8 cellular contexts compared by ENCODE assay signal in genomic region chr16:11742041-11742535, GRCh38. TPM values are rescaled to one million over a fixed set of nuclear protein-coding genes. Genes with fewer than 3 reads are reported as not detected.
DNase-seq lines count a peak whose midpoint lies in the region; ATAC-seq and TF ChIP-seq lines count a peak whose summit lies in the region.

No MANE protein-coding gene starts in this region.

- intact Hi-C loops in activated B cell treated with CpG ODN at 0.5 μM for 24 hours (cut with micrococcal nuclease), result loop anchor here (1.0 to 2.0 kb wide), 6 partner anchors 18 to 109 kb away; partner anchors contain the start of genes RSL1D1 and ZC3H7A

- no peaks in the 10 kb centered on the region for H3K27me3 Mint-ChIP-seq in activated B cell treated with CpG ODN at 0.5 μM for 24 hours

- ATAC-seq in GM19397 (IDR thresholded peaks at IDR 0.05; ENCODE audit: unreplicated experiment), result peak; percentile 29
- peak; percentile 20 for ATAC-seq in HG03469 (IDR thresholded peaks at IDR 0.05; ENCODE audit: unreplicated experiment)
- ATAC-seq in activated B cell treated with CpG ODN at 0.5 μM for 24 hours (ENCODE audit: low read depth), result peak; percentile 0

- H3K4me3 ChIP-seq in BLaER1 treated with 17β-estradiol and CSF1 and Interleukin-3, amounts not matched to agents 10 nM and 100 nM, result peak overlapping the region; percentile 85 to 98 (median 94)
- H3K4me3 ChIP-seq in ectodermal cell (ENCODE audit: insufficient read depth, low read depth, low read length) (peak overlapping the region; percentile 84), mucosa of rectum (ENCODE audit: low read length in 2 of 2) (peak overlapping the region; percentile 91 to 93), suprapubic skin (peak overlapping the region; percentile 95)

- H4K20me1 ChIP-seq in BLaER1 treated with 17β-estradiol and CSF1 and Interleukin-3, amounts not matched to agents 10 nM and 100 nM, result peaks cover 35 to 54% (median 46%) of the 10 kb centered on the region in 11 experiments

- H3K4me1 Mint-ChIP-seq in activated B cell treated with CpG ODN at 0.5 μM for 24 hours, result peaks cover 63% of the 10 kb centered on the region

- H3K9ac ChIP-seq in BLaER1 treated with 17β-estradiol and CSF1 and Interleukin-3, amounts not matched to agents 10 nM and 100 nM, result peak overlapping the region; percentile 84 to 98 (median 93)
- peak overlapping the region; percentile 99 for H3K9ac ChIP-seq in mucosa of rectum (ENCODE audit: low read depth in 1 of 2, low read length in 2 of 2)

- H3K4me1 ChIP-seq in BLaER1 treated with 17β-estradiol and CSF1 and Interleukin-3, amounts not matched to agents 10 nM and 100 nM, result peaks cover 47 to 62% (median 52%) of the 10 kb centered on the region in 10 experiments
- H3K4me1 ChIP-seq in ectodermal cell (ENCODE audit: control insufficient read depth, insufficient read depth, low read length), result peaks cover 5% of the 10 kb centered on the region
- H3K4me1 ChIP-seq in mucosa of rectum (ENCODE audit: control insufficient read depth in 2 of 2, insufficient read depth in 2 of 2, low read length in 2 of 2), result peaks cover 25 to 33% of the 10 kb centered on the region in 2 donors
- peaks cover 28% of the 10 kb centered on the region for H3K4me1 ChIP-seq in suprapubic skin

- CTCF ChIA-PET in activated B cell treated with CpG ODN at 0.5 μM for 24 hours (lab: Charles Lee), result interaction anchor here (0.6 to 3.7 kb wide), 7 partner anchors 24 to 777 kb away, joined by 3 to 32 read pairs (median 3); partner anchors contain the start of gene ZC3H7A

- H3K27ac Mint-ChIP-seq in activated B cell treated with CpG ODN at 0.5 μM for 24 hours, result peak overlapping the region; percentile 80

- peak overlapping the region; percentile 83 to 96 (median 92) for H3K4me2 ChIP-seq in BLaER1 treated with 17β-estradiol and CSF1 and Interleukin-3, amounts not matched to agents 10 nM and 100 nM

- H3K27me3 ChIP-seq in BLaER1 treated with 17β-estradiol and CSF1 and Interleukin-3, amounts not matched to agents 10 nM and 100 nM, result no peaks in the 10 kb centered on the region
- no peaks in the 10 kb centered on the region for H3K27me3 ChIP-seq in ectodermal cell (ENCODE audit: control insufficient read depth, insufficient read depth, low read length, poor library complexity, severe bottlenecking)
- no peaks in the 10 kb centered on the region for H3K27me3 ChIP-seq in mucosa of rectum (ENCODE audit: control insufficient read depth in 2 of 2, insufficient read depth in 2 of 2, low read length in 2 of 2)
- no peaks in the 10 kb centered on the region for H3K27me3 ChIP-seq in suprapubic skin

- no peak for TF ChIP-seq EP300 in suprapubic skin (IDR thresholded peaks at IDR 0.05)

- peak overlapping the region; percentile 85 to 97 (median 91) for H3K27ac ChIP-seq in BLaER1 treated with 17β-estradiol and CSF1 and Interleukin-3, amounts not matched to agents 10 nM and 100 nM
- H3K27ac ChIP-seq in ectodermal cell (ENCODE audit: insufficient read depth, low read depth, low read length, poor library complexity, severe bottlenecking) (peak overlapping the region; percentile 69), mucosa of rectum (ENCODE audit: low read depth in 2 of 2, low read length in 2 of 2) (peak overlapping the region; percentile 98), suprapubic skin (peak overlapping the region; percentile 97)

- whole genome bisulfite sequencing in ectodermal cell, 2 experiments, result 2% methylated on average over 40 of the region's 40 CpGs
- under 1% methylated on average over 19 of the region's 40 CpGs for WGBS in suprapubic skin

- peaks cover 6 to 24% (median 15%) of the 10 kb centered on the region in 11 experiments; a peak in 21 of 22 replicates for H3K36me3 ChIP-seq in BLaER1 treated with 17β-estradiol and CSF1 and Interleukin-3, amounts not matched to agents 10 nM and 100 nM
- H3K36me3 ChIP-seq in ectodermal cell (ENCODE audit: control insufficient read depth, insufficient read depth, low read length) (no peaks in the 10 kb centered on the region), mucosa of rectum (ENCODE audit: control insufficient read depth in 2 of 2, insufficient read depth in 2 of 2, low read length in 2 of 2) (peaks cover under 1 to 4% of the 10 kb centered on the region in 2 donors), suprapubic skin (peaks cover 1% of the 10 kb centered on the region)

- H3K36me3 Mint-ChIP-seq in activated B cell treated with CpG ODN at 0.5 μM for 24 hours (ENCODE audit: low read depth), result peaks cover 34% of the 10 kb centered on the region

- H3K9me3 Mint-ChIP-seq in activated B cell treated with CpG ODN at 0.5 μM for 24 hours, result no peaks in the 10 kb centered on the region

- TF ChIP-seq CTCF in activated B cell treated with CpG ODN at 0.5 μM for 24 hours (IDR thresholded peaks at IDR 0.05) (no peak), suprapubic skin (IDR thresholded peaks at IDR 0.05) (no peak)

- H3K4me3 Mint-ChIP-seq in activated B cell treated with CpG ODN at 0.5 μM for 24 hours, result peak overlapping the region; percentile 89

- POLR2A ChIA-PET in activated B cell treated with CpG ODN at 0.5 μM for 24 hours (lab: Charles Lee), result interaction anchor here (0.5 to 6.1 kb wide), 29 partner anchors 8 to 784 kb away, joined by 3 to 151 read pairs (median 7); partner anchors contain the start of genes GSPT1, LITAF, RSL1D1 and ZC3H7A

- DNase-seq in activated B cell treated with CpG ODN at 0.5 μM for 24 hours (no peak), suprapubic skin (ENCODE audit: low spot score in 2 of 2) (peak; percentile 77 to 84), T1000 (lab: John Stamatoyannopoulos, UW) (no peak)

- no peak for TF ChIP-seq POLR2A in suprapubic skin (IDR thresholded peaks at IDR 0.05)

- no peaks in the 10 kb centered on the region for H3K9me3 ChIP-seq in BLaER1 treated with 17β-estradiol and CSF1 and Interleukin-3, amounts not matched to agents 10 nM and 100 nM (replicated peaks in 1 of 11)
- no peaks in the 10 kb centered on the region for H3K9me3 ChIP-seq in ectodermal cell (ENCODE audit: control insufficient read depth, low read length)
- H3K9me3 ChIP-seq in mucosa of rectum (ENCODE audit: control insufficient read depth in 2 of 2, low read length in 2 of 2), result no peaks in the 10 kb centered on the region
- no peaks in the 10 kb centered on the region for H3K9me3 ChIP-seq in suprapubic skin

RNA-seq across cellular contexts. Expression of gene TXNDC11, which starts 0.6 kb away (rescaled TPM):
- total RNA-seq in activated B cell treated with CpG ODN at 0.5 μM for 24 hours (54.3 and 63.2 TPM in 2 replicates), suprapubic skin (10 to 100 TPM; 31.0 to 42.2 (median 35.1) TPM)
- 9.5 TPM for polyA plus RNA-seq in ectodermal cell (2013, experiment 1 of 4)
- 14.6 TPM for polyA plus RNA-seq in ectodermal cell (2013, experiment 2 of 4)
- 9.3 TPM for polyA plus RNA-seq in ectodermal cell (2013, experiment 3 of 4)
- 12.4 TPM for polyA plus RNA-seq in ectodermal cell (2013, experiment 4 of 4)

RNA-seq across cellular contexts. Expression of gene ZC3H7A, which starts 55.0 kb away (rescaled TPM):
- 143 and 163 TPM in 2 replicates for total RNA-seq in activated B cell treated with CpG ODN at 0.5 μM for 24 hours
- 60.3 TPM for polyA plus RNA-seq in ectodermal cell (2013, experiment 1 of 4)
- polyA plus RNA-seq in ectodermal cell (2013, experiment 2 of 4), result 62.9 TPM
- 48.6 TPM for polyA plus RNA-seq in ectodermal cell (2013, experiment 3 of 4)
- 50.4 TPM for polyA plus RNA-seq in ectodermal cell (2013, experiment 4 of 4)
- 10 to 100 TPM; 32.7 to 65.8 (median 41.9) TPM for total RNA-seq in suprapubic skin

Comparison
In these comparisons a context has a peak if more than half of its experiments do, and no peak if none do; other contexts are left out.
1. DNase-seq: peak in suprapubic skin (2 of 2); none in activated B cell treated with CpG ODN at 0.5 μM for 24 hours (single experiment) and T1000 (single experiment).
2. Peak in every context shown above with its lines, with median percentiles within 50 percentile points of each other: H3K27ac ChIP-seq, H3K4me3 ChIP-seq and ATAC-seq.